Comparison of ENCODE assay signal across 7 cellular contexts in genomic region chr1:120561767-120562166, GRCh38.
DNase-seq lines count a peak whose midpoint lies in the region; ATAC-seq and TF ChIP-seq lines count a peak whose summit lies in the region.
"Not testable (repeated sequence)": the region's sequence is repeated elsewhere in the genome, so short reads cannot be mapped to it uniquely, and the experiment has no call there.

No MANE protein-coding gene starts in this region.

- H4K20me1 ChIP-seq in DND-41 (ENCODE audit: insufficient read depth, low read length), result not testable (repeated sequence)

- intact Hi-C loops in activated CD4-positive, alpha-beta T cell treated with anti-CD3 and anti-CD28 coated beads, Interleukin-2, amount 10 ng/mL, durations not matched to agents 24 days and 14 days (cut with micrococcal nuclease), result not testable (repeated sequence)

- H3K79me2 ChIP-seq in DND-41 (ENCODE audit: insufficient read depth, low read length), result not testable (repeated sequence)

- CTCF ChIA-PET in activated naive CD4-positive, alpha-beta T cell treated with anti-CD3 and anti-CD28 coated beads, Interleukin-2, amount 10 ng/mL, durations not matched to agents 7 days and 5 days (lab: Charles Lee), result not testable (repeated sequence)

- DNase-seq in DND-41, result peak; percentile 15
- DNase-seq in T follicular helper cell (ENCODE audit: low read depth), result peak; percentile 6
- peak; percentile 67 for DNase-seq in activated CD4-positive, alpha-beta T cell treated with anti-CD3 and anti-CD28 coated beads, Interleukin-2, amount 10 ng/mL, durations not matched to agents 24 days and 14 days
- peak; percentile 21 for DNase-seq in activated naive CD4-positive, alpha-beta T cell treated with anti-CD3 and anti-CD28 coated beads, Interleukin-2, amount 10 ng/mL, durations not matched to agents 7 days and 5 days
- DNase-seq in immature natural killer cell, result peak; percentile 13 to 24 (median 14)
- peak in 1 of 2 donors; percentile 12 for DNase-seq in stimulated activated naive CD8-positive, alpha-beta T cell treated with anti-CD3 and anti-CD28 coated beads, Interleukin-15, amount 100 ng/mL, for 72 hours

- peak; percentile 33 for ATAC-seq in DND-41 (ENCODE audit: insufficient read depth, low read depth)
- ATAC-seq in HG03175 (IDR thresholded peaks at IDR 0.05; ENCODE audit: unreplicated experiment), result peak; percentile 24
- peak; percentile 61 for ATAC-seq in stimulated activated naive CD8-positive, alpha-beta T cell treated with anti-CD3 and anti-CD28 coated beads, Interleukin-15, amount 100 ng/mL, for 72 hours

- peak overlapping the region; percentile 31; the same call in 1 of the 2 replicates for H3K4me2 ChIP-seq in DND-41 (ENCODE audit: insufficient read depth, low read length)

- not testable (repeated sequence) for H3K27me3 Mint-ChIP-seq in activated CD4-positive, alpha-beta T cell treated with anti-CD3 and anti-CD28 coated beads, Interleukin-2, amount 10 ng/mL, durations not matched to agents 24 days and 14 days; activated naive CD4-positive, alpha-beta T cell treated with anti-CD3 and anti-CD28 coated beads, Interleukin-2, amount 10 ng/mL, durations not matched to agents 7 days and 5 days; immature natural killer cell (ENCODE audit: low read depth in 3 of 3); stimulated activated naive CD8-positive, alpha-beta T cell treated with anti-CD3 and anti-CD28 coated beads, Interleukin-15, amount 100 ng/mL, for 72 hours

- H3K4me3 ChIP-seq in DND-41 (ENCODE audit: low read depth in 1 of 2, low read length in 2 of 2), result not testable (repeated sequence)

- peak overlapping the region; percentile 45 for H3K27ac Mint-ChIP-seq in activated CD4-positive, alpha-beta T cell treated with anti-CD3 and anti-CD28 coated beads, Interleukin-2, amount 10 ng/mL, durations not matched to agents 24 days and 14 days
- H3K27ac Mint-ChIP-seq in activated naive CD4-positive, alpha-beta T cell treated with anti-CD3 and anti-CD28 coated beads, Interleukin-2, amount 10 ng/mL, durations not matched to agents 7 days and 5 days; immature natural killer cell; stimulated activated naive CD8-positive, alpha-beta T cell treated with anti-CD3 and anti-CD28 coated beads, Interleukin-15, amount 100 ng/mL, for 72 hours: not testable (repeated sequence)

- H2AFZ ChIP-seq in DND-41 (ENCODE audit: low read depth, low read length), result not testable (repeated sequence)

- not testable (repeated sequence) for H3K27ac ChIP-seq in DND-41 (ENCODE audit: low read length)

- H3K4me3 Mint-ChIP-seq in activated CD4-positive, alpha-beta T cell treated with anti-CD3 and anti-CD28 coated beads, Interleukin-2, amount 10 ng/mL, durations not matched to agents 24 days and 14 days; activated naive CD4-positive, alpha-beta T cell treated with anti-CD3 and anti-CD28 coated beads, Interleukin-2, amount 10 ng/mL, durations not matched to agents 7 days and 5 days; immature natural killer cell; stimulated activated naive CD8-positive, alpha-beta T cell treated with anti-CD3 and anti-CD28 coated beads, Interleukin-15, amount 100 ng/mL, for 72 hours: not testable (repeated sequence)

- H3K27me3 ChIP-seq in DND-41 (ENCODE audit: insufficient read depth, low read length, poor library complexity), result not testable (repeated sequence)

- not testable (repeated sequence) for H3K9me3 ChIP-seq in DND-41 (ENCODE audit: insufficient read depth, low read length, severe bottlenecking)

- H3K36me3 ChIP-seq in DND-41 (ENCODE audit: insufficient read depth, low read length), result not testable (repeated sequence)

- peaks cover 17% of the 10 kb centered on the region for H3K4me1 ChIP-seq in DND-41 (ENCODE audit: insufficient read depth, low read length)

- not testable (repeated sequence) for H3K4me1 Mint-ChIP-seq in activated CD4-positive, alpha-beta T cell treated with anti-CD3 and anti-CD28 coated beads, Interleukin-2, amount 10 ng/mL, durations not matched to agents 24 days and 14 days; immature natural killer cell; stimulated activated naive CD8-positive, alpha-beta T cell treated with anti-CD3 and anti-CD28 coated beads, Interleukin-15, amount 100 ng/mL, for 72 hours
- H3K4me1 Mint-ChIP-seq in activated naive CD4-positive, alpha-beta T cell treated with anti-CD3 and anti-CD28 coated beads, Interleukin-2, amount 10 ng/mL, durations not matched to agents 7 days and 5 days, result peaks cover 11% of the 10 kb centered on the region

- H3K9ac ChIP-seq in DND-41 (ENCODE audit: low read depth, low read length), result not testable (repeated sequence)

- not testable (repeated sequence) for H3K9me3 Mint-ChIP-seq in activated CD4-positive, alpha-beta T cell treated with anti-CD3 and anti-CD28 coated beads, Interleukin-2, amount 10 ng/mL, durations not matched to agents 24 days and 14 days; activated naive CD4-positive, alpha-beta T cell treated with anti-CD3 and anti-CD28 coated beads, Interleukin-2, amount 10 ng/mL, durations not matched to agents 7 days and 5 days; immature natural killer cell; stimulated activated naive CD8-positive, alpha-beta T cell treated with anti-CD3 and anti-CD28 coated beads, Interleukin-15, amount 100 ng/mL, for 72 hours

- not testable (repeated sequence) for H3K36me3 Mint-ChIP-seq in activated CD4-positive, alpha-beta T cell treated with anti-CD3 and anti-CD28 coated beads, Interleukin-2, amount 10 ng/mL, durations not matched to agents 24 days and 14 days (ENCODE audit: low read depth); activated naive CD4-positive, alpha-beta T cell treated with anti-CD3 and anti-CD28 coated beads, Interleukin-2, amount 10 ng/mL, durations not matched to agents 7 days and 5 days; immature natural killer cell

- TF ChIP-seq CTCF in DND-41 (IDR thresholded peaks at IDR 0.05; ENCODE audit: borderline replicate concordance, extremely low read depth, low read length, poor library complexity, severe bottlenecking), result not testable (repeated sequence)
